16 cellular contexts compared by ENCODE assay signal in the genomic region with DNA sequence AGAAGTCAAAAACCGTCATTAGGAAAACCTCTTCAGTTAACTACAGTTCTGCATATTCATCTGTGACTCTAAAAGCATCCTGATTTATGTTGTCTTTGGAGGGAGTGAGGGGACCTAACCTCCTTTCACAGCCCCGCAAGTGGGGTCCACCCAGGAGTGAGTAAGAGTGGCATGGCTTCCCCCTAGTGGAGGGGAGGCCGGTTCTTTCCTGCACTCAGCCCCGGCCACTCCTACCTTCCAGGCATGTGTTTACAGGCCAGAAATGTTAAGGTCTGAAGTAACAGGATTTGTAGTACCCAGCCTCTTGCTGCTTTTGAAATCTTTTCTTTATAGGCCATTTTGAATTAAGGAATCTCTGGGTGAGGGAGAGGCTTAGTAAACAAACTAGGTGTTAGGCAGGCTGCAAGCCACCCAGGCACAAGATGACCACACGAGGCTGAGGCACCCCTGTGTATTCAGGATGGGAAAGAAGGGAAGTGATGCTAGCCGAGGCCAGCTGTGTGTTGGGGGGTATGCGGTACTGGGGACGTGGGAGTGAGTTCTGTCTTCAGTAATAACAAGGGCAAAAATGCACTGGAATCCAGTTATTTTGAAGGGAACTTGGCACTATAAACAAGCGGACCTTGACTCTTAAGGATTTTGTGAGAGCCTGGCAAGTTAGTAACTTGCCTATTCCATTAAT. TPM values are rescaled to one million over a fixed set of nuclear protein-coding genes. Genes with fewer than 3 reads are reported as not detected.
DNase-seq lines count a peak whose midpoint lies in the region; ATAC-seq and TF ChIP-seq lines count a peak whose summit lies in the region.
"Had no signal": no experiment of that assay in that cellular context is flagged by ENCODE, and none has a peak within 500 bp of the region (broad histone marks: within the 10 kb centered on the region; RNA-seq: fewer than 3 reads in every experiment).

No MANE protein-coding gene starts in this region.

- peaks cover 3% of the 10 kb centered on the region for H3K4me1 Mint-ChIP-seq in HFFc6 (ENCODE audit: low read depth)

- H4K8ac ChIP-seq in trophoblast cell (ENCODE audit: low read depth, low read length), result no peak overlapping the region

- no peak overlapping the region for H3K18ac ChIP-seq in trophoblast cell (ENCODE audit: low read length)

- no peak overlapping the region for H2BK5ac ChIP-seq in trophoblast cell (ENCODE audit: low read depth, low read length, poor library complexity)

- peak overlapping the region; percentile 75 for H3K27ac ChIP-seq in WERI-Rb-1
- no peak overlapping the region for H3K27ac ChIP-seq in osteoblast (ENCODE audit: low read depth, low read length)
- H3K27ac ChIP-seq in trophoblast cell (ENCODE audit: low read depth, low read length), result no peak overlapping the region
- H3K27ac ChIP-seq: BLaER1 treated with 17β-estradiol and CSF1 and Interleukin-3, amounts not matched to agents 10 nM and 100 nM; GM23248 had no signal

- H3K9me3 ChIP-seq in WERI-Rb-1 (ENCODE audit: severe bottlenecking), result no peaks in the 10 kb centered on the region
- no peaks in the 10 kb centered on the region for H3K9me3 ChIP-seq in osteoblast (ENCODE audit: low read depth, low read length)
- H3K9me3 ChIP-seq in trophoblast cell (ENCODE audit: insufficient read depth, low read depth, low read length), result peaks cover 2% of the 10 kb centered on the region
- H3K9me3 ChIP-seq: BLaER1 treated with 17β-estradiol and CSF1 and Interleukin-3, amounts not matched to agents 10 nM and 100 nM had no signal

- no peaks in the 10 kb centered on the region for H3K9me3 Mint-ChIP-seq in HFFc6

- H2AK5ac ChIP-seq in trophoblast cell (ENCODE audit: low read length), result no peak overlapping the region

- H3K36me3 ChIP-seq in WERI-Rb-1 (no peaks in the 10 kb centered on the region; the same call in 1 of the 2 replicates), osteoblast (ENCODE audit: insufficient read depth, low read length) (peaks cover 3% of the 10 kb centered on the region), trophoblast cell (ENCODE audit: control insufficient read depth in 1 of 2, insufficient read depth in 2 of 2, low read length in 2 of 2) (peaks cover 2 to 3% of the 10 kb centered on the region in 2 experiments)
- H3K36me3 ChIP-seq: BLaER1 treated with 17β-estradiol and CSF1 and Interleukin-3, amounts not matched to agents 10 nM and 100 nM had no signal

- no peak overlapping the region for H3K4me3 Mint-ChIP-seq in HFFc6
- H3K4me3 Mint-ChIP-seq: activated naive CD4-positive, alpha-beta T cell treated with anti-CD3 and anti-CD28 coated beads, Interleukin-2, amount 50 U/mL, for 24 hours had no signal

- peak; percentile 35 for TF ChIP-seq CTCF in HFFc6 (IDR thresholded peaks at IDR 0.05)
- TF ChIP-seq CTCF in WERI-Rb-1 (IDR thresholded peaks at IDR 0.05; ENCODE audit: low read depth, low read length), result peak; percentile 59
- TF ChIP-seq CTCF in osteoblast (IDR thresholded peaks at IDR 0.05; ENCODE audit: extremely low read depth, low read depth, low read length), result peak; percentile 6

- peak; percentile 52 for ATAC-seq in left ventricle myocardium superior
- ATAC-seq: stimulated activated naive CD8-positive, alpha-beta T cell treated with anti-CD3 and anti-CD28 coated beads, Interleukin-15, Interleukin-2, amounts not matched to agents 100 U/mL and 50 U/mL, for 24 hours had no signal

- peaks cover 7% of the 10 kb centered on the region for H4K20me1 ChIP-seq in osteoblast (ENCODE audit: insufficient read depth, low read length)

- no CpG with 5 or more reads among the region's 9 CpGs for WGBS in trophoblast cell (ENCODE audit: extremely low coverage, insufficient coverage, insufficient read length)

- H3K23ac ChIP-seq in trophoblast cell (ENCODE audit: low read length), result no peak overlapping the region

- no peak overlapping the region for H3K4ac ChIP-seq in trophoblast cell (ENCODE audit: low read depth, low read length)

- intact Hi-C loops in left ventricle myocardium superior (cut with micrococcal nuclease), result no loop called here

- H3K14ac ChIP-seq in trophoblast cell (ENCODE audit: low read length), result no peak overlapping the region

- H3K27me3 ChIP-seq in WERI-Rb-1 (ENCODE audit: insufficient read depth, low read depth, severe bottlenecking) (no peaks in the 10 kb centered on the region), osteoblast (ENCODE audit: insufficient read depth, low read length) (no peaks in the 10 kb centered on the region), trophoblast cell (ENCODE audit: insufficient read depth, low read length) (no peaks in the 10 kb centered on the region)
- H3K27me3 ChIP-seq: BLaER1 treated with 17β-estradiol and CSF1 and Interleukin-3, amounts not matched to agents 10 nM and 100 nM had no signal

- DNase-seq in HFFc6 (no peak), WERI-Rb-1 (peak; percentile 32), left ventricle myocardium superior (no peak), osteoblast (ENCODE audit: insufficient read length, low spot score, missing footprints) (peak; percentile 55), amygdala (lab: John Stamatoyannopoulos, UW) (no peak), inferior parietal cortex (ENCODE audit: extremely low spot score) (no peak), NCI-H526 (lab: John Stamatoyannopoulos, UW) (no peak), trophoblast cell (no peak)
- DNase-seq: activated CD8-positive, alpha-beta memory T cell treated with anti-CD3 and anti-CD28 coated beads, Interleukin-2, amount 50 U/mL, for 4 hours; dermis blood vessel endothelial cell; EL; GM23248; NCI-H2107; stimulated activated naive CD8-positive, alpha-beta T cell treated with anti-CD3 and anti-CD28 coated beads, Interleukin-15, Interleukin-2, amounts not matched to agents 100 U/mL and 50 U/mL, for 24 hours had no signal

- no peaks in the 10 kb centered on the region for H3K27me3 Mint-ChIP-seq in HFFc6 (ENCODE audit: insufficient read depth)
- H3K27me3 Mint-ChIP-seq: activated naive CD4-positive, alpha-beta T cell treated with anti-CD3 and anti-CD28 coated beads, Interleukin-2, amount 50 U/mL, for 24 hours had no signal

- H3K4me2 ChIP-seq in osteoblast (ENCODE audit: insufficient read depth, low read length) (no peak overlapping the region), trophoblast cell (ENCODE audit: low read length) (no peak overlapping the region)

- no peak overlapping the region for H3K9ac ChIP-seq in trophoblast cell (ENCODE audit: low read length)
- H3K9ac ChIP-seq: BLaER1 treated with 17β-estradiol and CSF1 and Interleukin-3, amounts not matched to agents 10 nM and 100 nM; GM23248 had no signal

- H3K4me1 ChIP-seq in osteoblast (ENCODE audit: insufficient read depth, low read length) (no peaks in the 10 kb centered on the region), trophoblast cell (ENCODE audit: control insufficient read depth in 1 of 2, insufficient read depth in 2 of 2, low read length in 2 of 2) (peaks cover 2 to 6% of the 10 kb centered on the region in 2 experiments)

- H4K91ac ChIP-seq in trophoblast cell (ENCODE audit: low read depth, low read length), result no peak overlapping the region

- no peaks in the 10 kb centered on the region for H3K79me1 ChIP-seq in trophoblast cell (ENCODE audit: low read length)

- H3K4me3 ChIP-seq in WERI-Rb-1 (ENCODE audit: low read depth, low read length) (no peak overlapping the region), osteoblast (ENCODE audit: insufficient read depth, low read length) (no peak overlapping the region), trophoblast cell (ENCODE audit: low read depth, low read length) (no peak overlapping the region)
- H3K4me3 ChIP-seq: BLaER1 treated with 17β-estradiol and CSF1 and Interleukin-3, amounts not matched to agents 10 nM and 100 nM; GM23248 had no signal

- H3K27ac Mint-ChIP-seq in HFFc6, result no peak overlapping the region
- H3K27ac Mint-ChIP-seq: activated naive CD4-positive, alpha-beta T cell treated with anti-CD3 and anti-CD28 coated beads, Interleukin-2, amount 50 U/mL, for 24 hours had no signal

- no peak overlapping the region for H4K12ac ChIP-seq in trophoblast cell (ENCODE audit: low read depth, low read length)

- peaks cover 50% of the 10 kb centered on the region for H3K79me2 ChIP-seq in osteoblast (ENCODE audit: insufficient read depth, low read length)
- H3K79me2 ChIP-seq in trophoblast cell (ENCODE audit: control insufficient read depth, insufficient read depth, low read length, poor library complexity), result no peaks in the 10 kb centered on the region

- H2BK12ac ChIP-seq in trophoblast cell (ENCODE audit: low read length), result no peak overlapping the region

- H2BK120ac ChIP-seq in trophoblast cell (ENCODE audit: insufficient read depth, low read length, poor library complexity), result no peak overlapping the region

- no peak overlapping the region for H2AFZ ChIP-seq in osteoblast (ENCODE audit: low read length)
- no peak overlapping the region for H2AFZ ChIP-seq in trophoblast cell (ENCODE audit: insufficient read depth, low read length, poor library complexity)
- H2AFZ ChIP-seq: GM23248 had no signal

- peaks cover 7% of the 10 kb centered on the region for H3K36me3 Mint-ChIP-seq in HFFc6 (ENCODE audit: low read depth)

RNA-seq across cellular contexts. Expression of a gene that starts 50.5 kb away (rescaled TPM):
- total RNA-seq in HFFc6 (2021; fragmentation: NEBNext Ultra II Directional; extraction: Animal tissue kit (Norgen Biotek cat#: 25700)), result 10 to 100 TPM; 30.3 to 38.8 (median 36.2) TPM
- total RNA-seq in left ventricle myocardium superior, result 53.8 TPM
- total RNA-seq in osteoblast, result 34.7 and 44.5 TPM in 2 replicates
- polyA plus RNA-seq in trophoblast cell (2013), result 13.2 and 13.3 TPM in 2 replicates

Comparison
In these comparisons a context has a peak if more than half of its experiments do, and no peak if none do; other contexts are left out.
1. DNase-seq: peak in WERI-Rb-1 (single experiment) and osteoblast (single experiment); none in HFFc6 (single experiment), left ventricle myocardium superior (single experiment), amygdala (0 of 56), inferior parietal cortex (single experiment), NCI-H526 (0 of 2) and trophoblast cell (0 of 2).
2. CTCF ChIP-seq: peak in every context shown above with its lines; median percentile 59 in WERI-Rb-1; 35 in HFFc6; 6 in osteoblast.